ENCODE assay signal across 9 cellular contexts in the genomic region with DNA sequence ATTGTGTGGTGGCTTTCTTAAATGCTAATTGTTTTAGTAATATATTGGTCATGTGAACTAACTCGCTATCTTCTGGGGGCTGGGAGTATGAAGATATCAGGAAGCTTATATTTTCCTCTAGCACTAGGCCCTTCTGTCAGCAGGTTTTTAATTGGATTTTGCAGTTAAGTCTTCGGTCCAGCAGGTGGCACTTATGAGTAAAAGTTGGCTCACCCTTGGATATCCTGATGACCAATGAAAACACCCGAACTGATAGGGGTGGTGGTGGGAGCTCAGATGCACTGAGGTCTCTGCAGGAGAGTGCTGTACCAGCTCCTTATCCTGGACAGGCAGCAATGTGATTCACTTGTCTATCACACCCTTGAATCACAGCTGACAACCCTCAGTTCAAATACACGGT.
DNase-seq lines count a peak whose midpoint lies in the region; ATAC-seq, FAIRE-seq and TF ChIP-seq lines count a peak whose summit lies in the region.
"Had no signal": no experiment of that assay in that cellular context is flagged by ENCODE, and none has a peak within 500 bp of the region (broad histone marks: within the 10 kb centered on the region; RNA-seq: fewer than 3 reads in every experiment).

No MANE protein-coding gene starts in this region.

- H4K20me1 ChIP-seq in keratinocyte (ENCODE audit: control insufficient read depth, extremely low read depth, insufficient read depth, low read length) = no peaks in the 10 kb centered on the region

- intact Hi-C loops in upper lobe of right lung (cut with DNase I) = no loop called here

- no peak overlapping the region for H2AFZ ChIP-seq in keratinocyte (ENCODE audit: control insufficient read depth, low read length)

- H3K27ac ChIP-seq in keratinocyte (ENCODE audit: control insufficient read depth, insufficient read depth, low read length) (no peak overlapping the region), upper lobe of right lung (no peak overlapping the region)

- H3K4me1 ChIP-seq in keratinocyte (ENCODE audit: control insufficient read depth, extremely low read depth, insufficient read depth, low read length) = no peaks in the 10 kb centered on the region
- H3K4me1 ChIP-seq in upper lobe of right lung = no peaks in the 10 kb centered on the region

- H3K4me3 ChIP-seq in GM06990 (replicated peaks; ENCODE audit: low read depth, low read length) (no peak overlapping the region), H7 (ENCODE audit: insufficient read depth, low read depth, low read length) (no peak overlapping the region), keratinocyte (ENCODE audit: control insufficient read depth in 2 of 3, extremely low read depth in 1 of 3, insufficient read depth in 2 of 3, low read depth in 1 of 3, low read length in 3 of 3) (no peak overlapping the region), upper lobe of right lung (no peak overlapping the region)

- H3K36me3 ChIP-seq in GM06990 (ENCODE audit: control insufficient read depth, insufficient read depth, low read length) (no peaks in the 10 kb centered on the region), H7 (replicated peaks; ENCODE audit: control insufficient read depth, insufficient read depth, low read length) (no peaks in the 10 kb centered on the region), keratinocyte (ENCODE audit: control insufficient read depth in 2 of 2, extremely low read depth in 1 of 2, insufficient read depth in 2 of 2, low read length in 2 of 2) (no peaks in the 10 kb centered on the region), upper lobe of right lung (no peaks in the 10 kb centered on the region)

- DNase-seq in GM06990 (ENCODE audit: extremely low read depth, insufficient read length) (no peak), H7 (peak; percentile 11), RCC 7860 (ENCODE audit: low spot score) (peak; percentile 4), keratinocyte (ENCODE audit: low read depth, low spot score) (no peak), C1 segment of cervical spinal cord (lab: John Stamatoyannopoulos, UW) (no peak), upper lobe of right lung (no peak), DMS153 treated with DMSO at 0.1 percent for 48 hours (lab: John Stamatoyannopoulos, UW; ENCODE audit: unreplicated experiment) (no peak)
- DNase-seq in NK-92 treated with Interleukin-12 subunit alpha and Interleukin-12 subunit beta, amount 100 ng/mL, for 24 hours (lab: John Stamatoyannopoulos, UW) = no peak
- DNase-seq: activated CD4-positive, alpha-beta T cell treated with anti-CD3 and anti-CD28 coated beads, Interleukin-2, amount 10 ng/mL, durations not matched to agents 7 days and 5 days had no signal

- no peak overlapping the region for H3K4me2 ChIP-seq in keratinocyte (ENCODE audit: control insufficient read depth, extremely low read depth, insufficient read depth, low read depth, low read length)

- FAIRE-seq in RCC 7860 (lab: Jason Lieb, UNC) (peak; percentile 8), keratinocyte (lab: Jason Lieb, UNC) (no peak)

- no peaks in the 10 kb centered on the region for H3K27me3 ChIP-seq in GM06990 (replicated peaks; ENCODE audit: control insufficient read depth, insufficient read depth, low read length)
- no peaks in the 10 kb centered on the region for H3K27me3 ChIP-seq in H7 (ENCODE audit: control insufficient read depth, insufficient read depth, low read length)
- no peaks in the 10 kb centered on the region for H3K27me3 ChIP-seq in keratinocyte (ENCODE audit: control insufficient read depth, extremely low read depth, insufficient read depth, low read length)
- no peaks in the 10 kb centered on the region for H3K27me3 ChIP-seq in upper lobe of right lung

- H3K9me3 ChIP-seq in keratinocyte (ENCODE audit: control insufficient read depth, low read depth, low read length) = no peaks in the 10 kb centered on the region
- no peaks in the 10 kb centered on the region for H3K9me3 ChIP-seq in upper lobe of right lung

- TF ChIP-seq CTCF in GM06990 (IDR thresholded peaks at IDR 0.05; ENCODE audit: insufficient read depth, low read length, poor library complexity, severe bottlenecking) (peak; percentile 37), keratinocyte (optimal IDR thresholded peaks at IDR 0.05 in 1 of 3, IDR thresholded peaks at IDR 0.05 in 1 of 3, conservative IDR thresholded peaks at IDR 0.05 in 1 of 3; ENCODE audit: extremely low read depth in 1 of 3, insufficient read depth in 2 of 3, low read length in 3 of 3) (peak; percentile 16 to 40 (median 30)), upper lobe of right lung (IDR thresholded peaks at IDR 0.05) (no peak)

- dilution Hi-C loops in keratinocyte (cut with MboI; ENCODE audit: extremely low pct_ligation_motif_present, low sequenced_read_pairs) = no loop called here

- no peak for ATAC-seq in upper lobe of right lung

- no peaks in the 10 kb centered on the region for H3K9me1 ChIP-seq in keratinocyte (ENCODE audit: control insufficient read depth, extremely low read depth, insufficient read depth, low read length)

- H3K9ac ChIP-seq in keratinocyte (ENCODE audit: control insufficient read depth, extremely low read depth, insufficient read depth, low read length) = no peak overlapping the region

- no peaks in the 10 kb centered on the region for H3K79me2 ChIP-seq in keratinocyte (ENCODE audit: control insufficient read depth, insufficient read depth, low read length)

Comparison
In these comparisons a context has a peak if more than half of its experiments do, and no peak if none do; other contexts are left out.
1. DNase-seq: peak in H7 (single experiment) and RCC 7860 (single experiment); none in GM06990 (single experiment), keratinocyte (single experiment), C1 segment of cervical spinal cord (0 of 14), upper lobe of right lung (single experiment), DMS153 treated with DMSO at 0.1 percent for 48 hours (single experiment) and NK-92 treated with Interleukin-12 subunit alpha and Interleukin-12 subunit beta, amount 100 ng/mL, for 24 hours (single experiment).